16 cellular contexts compared by ENCODE assay signal in genomic region chr1:29396438-29397255, GRCh38.
DNase-seq lines count a peak whose midpoint lies in the region; ATAC-seq and TF ChIP-seq lines count a peak whose summit lies in the region.
"Had no signal": no experiment of that assay in that cellular context is flagged by ENCODE, and none has a peak within 500 bp of the region (broad histone marks: within the 10 kb centered on the region; RNA-seq: fewer than 3 reads in every experiment).

No MANE protein-coding gene starts in this region.

- CTCF ChIA-PET in BJ (lab: Yijun Ruan, JAX): interaction anchor here (0.6 to 1.7 kb wide), 6 partner anchors 11 to 160 kb away, joined by 3 to 4 read pairs (median 4); partner anchors contain the start of gene PTPRU
- CTCF ChIA-PET in activated CD4-positive, alpha-beta T cell treated with anti-CD3 and anti-CD28 coated beads, Interleukin-2, amount 10 ng/mL, durations not matched to agents 7 days and 5 days (lab: Charles Lee): no interaction called here

- no peak overlapping the region for H3K27ac Mint-ChIP-seq in chondrocyte (ENCODE audit: unreplicated experiment)
- no peak overlapping the region for H3K27ac Mint-ChIP-seq in activated CD4-positive, alpha-beta T cell treated with anti-CD3 and anti-CD28 coated beads, Interleukin-2, amount 10 ng/mL, durations not matched to agents 7 days and 5 days
- H3K27ac Mint-ChIP-seq: activated CD4-positive, alpha-beta memory T cell treated with anti-CD3 and anti-CD28 coated beads for 36 hours; activated naive CD4-positive, alpha-beta T cell treated with anti-CD3 and anti-CD28 coated beads, Interleukin-2, amount 10 ng/mL, durations not matched to agents 7 days and 5 days; naive thymus-derived CD8-positive, alpha-beta T cell had no signal

- intact Hi-C loops in breast epithelium (cut with DNase I; ENCODE audit: low total_unique reads): no loop called here

- ATAC-seq in HG02852 (IDR thresholded peaks at IDR 0.05; ENCODE audit: unreplicated experiment) (no peak), GM21526 (IDR thresholded peaks at IDR 0.05; ENCODE audit: low FRiP score, unreplicated experiment) (no peak)
- ATAC-seq: naive thymus-derived CD8-positive, alpha-beta T cell had no signal

- no peaks in the 10 kb centered on the region for H3K4me1 ChIP-seq in breast epithelium

- H3K4me3 ChIP-seq in BJ (ENCODE audit: low read depth, low read length) (no peak overlapping the region), HFF-Myc (replicated peaks; ENCODE audit: low read depth, low read length) (no peak overlapping the region), breast epithelium (no peak overlapping the region)
- H3K4me3 ChIP-seq: dorsolateral prefrontal cortex, thoracic aorta had no signal

- no peaks in the 10 kb centered on the region for H3K4me1 Mint-ChIP-seq in chondrocyte (ENCODE audit: low read depth)
- no peaks in the 10 kb centered on the region for H3K4me1 Mint-ChIP-seq in activated CD4-positive, alpha-beta T cell treated with anti-CD3 and anti-CD28 coated beads, Interleukin-2, amount 10 ng/mL, durations not matched to agents 7 days and 5 days
- H3K4me1 Mint-ChIP-seq: activated naive CD4-positive, alpha-beta T cell treated with anti-CD3 and anti-CD28 coated beads, Interleukin-2, amount 10 ng/mL, durations not matched to agents 7 days and 5 days; naive thymus-derived CD8-positive, alpha-beta T cell had no signal

- H3K27me3 Mint-ChIP-seq in chondrocyte (ENCODE audit: low read depth): peaks cover 16% of the 10 kb centered on the region
- peaks cover 2% of the 10 kb centered on the region for H3K27me3 Mint-ChIP-seq in activated CD4-positive, alpha-beta T cell treated with anti-CD3 and anti-CD28 coated beads, Interleukin-2, amount 10 ng/mL, durations not matched to agents 7 days and 5 days

- no peaks in the 10 kb centered on the region for H3K27me3 ChIP-seq in BJ (ENCODE audit: control insufficient read depth, insufficient read depth, low read length)
- no peaks in the 10 kb centered on the region for H3K27me3 ChIP-seq in breast epithelium

- TF ChIP-seq POLR2A in breast epithelium (IDR thresholded peaks at IDR 0.05): no peak

- no peak overlapping the region for H3K27ac ChIP-seq in breast epithelium
- H3K27ac ChIP-seq: dorsolateral prefrontal cortex, thoracic aorta had no signal

- DNase-seq in BJ (ENCODE audit: low read depth) (no peak), HFF-Myc (ENCODE audit: extremely low read depth, low read depth) (no peak), chondrocyte (ENCODE audit: low spot score) (no peak), myocyte (ENCODE audit: low read depth) (peak; percentile 13), breast epithelium (ENCODE audit: low spot score in 2 of 2) (no peak)
- no peak for DNase-seq in activated CD4-positive, alpha-beta T cell treated with anti-CD3 and anti-CD28 coated beads, Interleukin-2, amount 10 ng/mL, durations not matched to agents 7 days and 5 days
- DNase-seq: activated CD4-positive, alpha-beta memory T cell treated with anti-CD3 and anti-CD28 coated beads for 36 hours; activated naive CD4-positive, alpha-beta T cell treated with anti-CD3 and anti-CD28 coated beads, Interleukin-2, amount 10 ng/mL, durations not matched to agents 7 days and 5 days; naive thymus-derived CD8-positive, alpha-beta T cell; NCI-H510A treated with DMSO at 0.1 percent for 48 hours; small intestine; T-helper 9 cell had no signal

- H3K9me3 ChIP-seq in breast epithelium: peaks cover 0 to 4% of the 10 kb centered on the region in 2 donors

- POLR2A ChIA-PET in BJ (lab: Charles Lee): no interaction called here
- POLR2A ChIA-PET in activated CD4-positive, alpha-beta T cell treated with anti-CD3 and anti-CD28 coated beads, Interleukin-2, amount 10 ng/mL, durations not matched to agents 7 days and 5 days (lab: Charles Lee): no interaction called here

- peaks cover 12% of the 10 kb centered on the region for H3K9me3 Mint-ChIP-seq in chondrocyte (ENCODE audit: low read depth)
- peaks cover 2% of the 10 kb centered on the region for H3K9me3 Mint-ChIP-seq in activated CD4-positive, alpha-beta T cell treated with anti-CD3 and anti-CD28 coated beads, Interleukin-2, amount 10 ng/mL, durations not matched to agents 7 days and 5 days

- no peaks in the 10 kb centered on the region for H3K36me3 Mint-ChIP-seq in chondrocyte (ENCODE audit: low read depth)
- no peaks in the 10 kb centered on the region for H3K36me3 Mint-ChIP-seq in activated CD4-positive, alpha-beta T cell treated with anti-CD3 and anti-CD28 coated beads, Interleukin-2, amount 10 ng/mL, durations not matched to agents 7 days and 5 days (ENCODE audit: low read depth)
- H3K36me3 Mint-ChIP-seq: activated CD4-positive, alpha-beta memory T cell treated with anti-CD3 and anti-CD28 coated beads for 36 hours; activated naive CD4-positive, alpha-beta T cell treated with anti-CD3 and anti-CD28 coated beads, Interleukin-2, amount 10 ng/mL, durations not matched to agents 7 days and 5 days had no signal

- H3K4me3 Mint-ChIP-seq in chondrocyte (ENCODE audit: unreplicated experiment): no peak overlapping the region
- H3K4me3 Mint-ChIP-seq in activated CD4-positive, alpha-beta T cell treated with anti-CD3 and anti-CD28 coated beads, Interleukin-2, amount 10 ng/mL, durations not matched to agents 7 days and 5 days: no peak overlapping the region
- H3K4me3 Mint-ChIP-seq: activated CD4-positive, alpha-beta memory T cell treated with anti-CD3 and anti-CD28 coated beads for 36 hours; activated naive CD4-positive, alpha-beta T cell treated with anti-CD3 and anti-CD28 coated beads, Interleukin-2, amount 10 ng/mL, durations not matched to agents 7 days and 5 days; naive thymus-derived CD8-positive, alpha-beta T cell had no signal

- peak; percentile 33; the same call in 1 of the 2 replicates for TF ChIP-seq CTCF in BJ (IDR thresholded peaks at IDR 0.05; ENCODE audit: insufficient read depth, low read depth, low read length)
- peak; percentile 34 for TF ChIP-seq CTCF in HFF-Myc (IDR thresholded peaks at IDR 0.05; ENCODE audit: low read depth, low read length, missing control alignments)
- peak; percentile 58 for TF ChIP-seq CTCF in chondrocyte (IDR thresholded peaks at IDR 0.05)
- no peak for TF ChIP-seq CTCF in breast epithelium (IDR thresholded peaks at IDR 0.05)

- H3K36me3 ChIP-seq in BJ (ENCODE audit: control insufficient read depth, insufficient read depth, low read length) (no peaks in the 10 kb centered on the region), breast epithelium (no peaks in the 10 kb centered on the region)
- H3K36me3 ChIP-seq: thoracic aorta had no signal

Comparison
In these comparisons a context has a peak if more than half of its experiments do, and no peak if none do; other contexts are left out.
1. CTCF ChIP-seq: peak in BJ (single experiment), HFF-Myc (single experiment) and chondrocyte (single experiment); none in breast epithelium (0 of 3).